ENCODE assay signal across 8 cellular contexts in genomic region chr1:235328271-235329138, GRCh38.
DNase-seq lines count a peak whose midpoint lies in the region; ATAC-seq and FAIRE-seq lines count a peak whose summit lies in the region.

Gene GGPS1, plus strand, starts transcription at chr1:235328570. Its CDS starts 6,695 bp downstream, at chr1:235335265.

- FAIRE-seq in islet of Langerhans (lab: Jason Lieb, UNC): peak; percentile 96

- peak; percentile 99 to 100 for DNase-seq in AML-193 (lab: John Stamatoyannopoulos, UW)
- DNase-seq in NCI-H446 treated with DMSO at 0.1 percent for 48 hours (lab: John Stamatoyannopoulos, UW): peak; percentile 100
- DNase-seq in cerebellar cortex (ENCODE audit: low spot score): peak; percentile 100
- DNase-seq in stimulated activated CD4-positive, alpha-beta T cell treated with anti-CD3 and anti-CD28 coated beads, Interleukin-12 subunit alpha, Interleukin-12 subunit beta, amount 100 ng/mL, for 4 hours: peak; percentile 99

- peak; percentile 62 for ATAC-seq in GM19043 (IDR thresholded peaks at IDR 0.05; ENCODE audit: low read depth, unreplicated experiment)
- peak; percentile 65 for ATAC-seq in HG03378 (IDR thresholded peaks at IDR 0.05; ENCODE audit: unreplicated experiment)
- ATAC-seq in activated CD4-positive, CD25-positive, alpha-beta regulatory T cell treated with anti-CD3 and anti-CD28 coated beads, Interleukin-2, amount 50 U/mL, for 24 hours: peak; percentile 84

Comparison
In these comparisons a context has a peak if more than half of its experiments do, and no peak if none do; other contexts are left out.
1. Peak in every context shown above with its lines: DNase-seq and ATAC-seq.